27 cellular contexts compared by ENCODE assay signal in genomic region chr4:55373461-55373860, GRCh38. TPM values are rescaled to one million over a fixed set of nuclear protein-coding genes. Genes with fewer than 3 reads are reported as not detected.
A peak's percentile ranks its signal among the peaks of the same experiment; 100 is the strongest.
DNase-seq lines count a peak whose midpoint lies in the region; ATAC-seq, FAIRE-seq and TF ChIP-seq lines count a peak whose summit lies in the region.
"Had no signal": no experiment of that assay in that cellular context is flagged by ENCODE, and none has a peak within 500 bp of the region (broad histone marks: within the 10 kb centered on the region; RNA-seq: fewer than 3 reads in every experiment).

No MANE protein-coding gene starts in this region.

- no peak overlapping the region for H3K4ac ChIP-seq in mesenchymal stem cell (ENCODE audit: low read depth in 1 of 2, low read length in 2 of 2)

- no peaks in the 10 kb centered on the region for H3K27me3 Mint-ChIP-seq in endodermal cell (ENCODE audit: insufficient read depth)
- H3K27me3 Mint-ChIP-seq: CD4-positive, alpha-beta T cell; CD8-positive, alpha-beta memory T cell had no signal

- ATAC-seq in K562 (peak; percentile 43), HG02798 (IDR thresholded peaks at IDR 0.05; ENCODE audit: poor library complexity, unreplicated experiment) (no peak)
- ATAC-seq: A549, GM12878 had no signal

- no peaks in the 10 kb centered on the region for H3K9me3 Mint-ChIP-seq in endodermal cell
- H3K9me3 Mint-ChIP-seq: CD4-positive, alpha-beta T cell; CD8-positive, alpha-beta memory T cell; HFFc6 had no signal

- in situ Hi-C loops in K562 (cut with MboI) = no loop called here

- H3K36me3 ChIP-seq in K562 (ENCODE audit: control insufficient read depth, insufficient read depth, low read length) (no peaks in the 10 kb centered on the region; the same call in 2 of the 3 replicates), mesenchymal stem cell (ENCODE audit: control insufficient read depth in 1 of 2, insufficient read depth in 2 of 2, low read depth in 1 of 2, low read length in 2 of 2) (peaks cover 0 to 21% of the 10 kb centered on the region in 2 experiments), endodermal cell (ENCODE audit: control insufficient read depth, insufficient read depth, low read length) (no peaks in the 10 kb centered on the region)
- H3K36me3 ChIP-seq: BE2C, HAP-1 had no signal

- no peaks in the 10 kb centered on the region for H3K4me1 Mint-ChIP-seq in endodermal cell
- H3K4me1 Mint-ChIP-seq: CD14-positive monocyte; CD8-positive, alpha-beta memory T cell had no signal

- TF ChIP-seq POLR2A in K562 (conservative IDR thresholded peaks at IDR 0.05) = no peak

- 60% methylated on average over 1 of the region's 1 CpG for WGBS in K562 (ENCODE audit: insufficient coverage, low coverage, missing lambda C conversion rate)
- WGBS in mesenchymal stem cell = 77% methylated on average over 1 of the region's 1 CpG
- 91% methylated on average over 1 of the region's 1 CpG; no CpG with 5 or more reads in 1 of the 2 experiments for WGBS in endodermal cell (ENCODE audit: insufficient coverage in 1 of 2, insufficient read length in 1 of 2), 2 experiments

- no peak overlapping the region for H3K4me3 Mint-ChIP-seq in endodermal cell
- H3K4me3 Mint-ChIP-seq: CD14-positive monocyte; CD4-positive, alpha-beta T cell; CD8-positive, alpha-beta memory T cell; HFFc6 had no signal

- H2BK5ac ChIP-seq in mesenchymal stem cell (ENCODE audit: low read depth, low read length, poor library complexity, severe bottlenecking) = no peak overlapping the region

- POLR2A ChIA-PET in K562 (lab: Yijun Ruan, JAX) = interaction anchor here (0.7 to 1.7 kb wide), 4 partner anchors 11 to 25 kb away, joined by 3 to 5 read pairs (median 4); no protein-coding TSS in a partner anchor

- no peak overlapping the region for H3K23ac ChIP-seq in mesenchymal stem cell (ENCODE audit: low read length in 2 of 2)

- H4K91ac ChIP-seq in mesenchymal stem cell (ENCODE audit: low read length) = no peak overlapping the region

- H3K9me1 ChIP-seq in K562 (ENCODE audit: control insufficient read depth, insufficient read depth, low read length) = no peaks in the 10 kb centered on the region

- CTCF ChIA-PET in K562 (lab: Yijun Ruan, JAX; ENCODE audit: low intra/inter-chr PET ratio) = no interaction called here

- H3K27ac Mint-ChIP-seq in endodermal cell = no peak overlapping the region
- H3K27ac Mint-ChIP-seq: CD14-positive monocyte; CD4-positive, alpha-beta T cell; CD8-positive, alpha-beta memory T cell; HFFc6 had no signal

- peaks cover 14% of the 10 kb centered on the region for H3K36me3 Mint-ChIP-seq in endodermal cell (ENCODE audit: low read depth)

- H2BK12ac ChIP-seq in mesenchymal stem cell (ENCODE audit: low read length in 2 of 2) = no peak overlapping the region

- DNase-seq in K562 (ENCODE audit: extremely low read depth in 1 of 4, low spot score in 3 of 4) (no peak), dorsolateral prefrontal cortex (no peak), mesenchymal stem cell (no peak), substantia nigra (lab: John Stamatoyannopoulos, UW) (peak in 9 of 49 donors; percentile 5 to 54 (median 17)), endodermal cell (no peak), NCI-H345 (lab: John Stamatoyannopoulos, UW) (no peak)
- no peak for DNase-seq in stimulated activated naive CD4-positive, alpha-beta T cell treated with Interleukin-2 at 50 U/mL for 16 hours (lab: John Stamatoyannopoulos, UW)
- DNase-seq: 8988T; ACHN; AML-193; BE2C; CD4-positive, alpha-beta T cell; CD8-positive, alpha-beta memory T cell; DMS 273 treated with DMSO at 0.1 percent for 48 hours; DMS79; EL; GDM1; GOT3; HFFc6 had no signal

- no peak overlapping the region for H2BK15ac ChIP-seq in mesenchymal stem cell (ENCODE audit: low read depth, poor library complexity, severe bottlenecking)

- FAIRE-seq in K562 (lab: Jason Lieb, UNC) = no peak
- FAIRE-seq: A549, D721Med, GM12878, H54 had no signal

- no peak overlapping the region for H3K14ac ChIP-seq in mesenchymal stem cell (ENCODE audit: low read length in 2 of 2)

- intact Hi-C loops in K562 (cut with micrococcal nuclease) (no loop called here), dorsolateral prefrontal cortex (cut with DNase I) (no loop called here)

- H3K4me2 ChIP-seq in K562 (ENCODE audit: insufficient read depth, low read length) (no peak overlapping the region), mesenchymal stem cell (ENCODE audit: low read length, poor library complexity, severe bottlenecking) (no peak overlapping the region)
- H3K4me2 ChIP-seq: A549; BLaER1 treated with 17β-estradiol and CSF1 and Interleukin-3, amounts not matched to agents 10 nM and 100 nM had no signal

- H3K9me3 ChIP-seq in K562 (replicated peaks; ENCODE audit: control insufficient read depth, insufficient read depth, low read depth, low read length) (no peaks in the 10 kb centered on the region), mesenchymal stem cell (ENCODE audit: control insufficient read depth, low read length) (no peaks in the 10 kb centered on the region), endodermal cell (ENCODE audit: control insufficient read depth, low read length) (no peaks in the 10 kb centered on the region)
- H3K9me3 ChIP-seq: A549; BE2C; BLaER1 treated with 17β-estradiol and CSF1 and Interleukin-3, amounts not matched to agents 10 nM and 100 nM; HAP-1 had no signal

- TF ChIP-seq EP300 in K562 (IDR thresholded peaks at IDR 0.05; ENCODE audit: low read length) = no peak

- no peaks in the 10 kb centered on the region for H3K79me2 ChIP-seq in K562 (ENCODE audit: control insufficient read depth, insufficient read depth, low read length)

- H3K27me3 ChIP-seq in K562 (ENCODE audit: control insufficient read depth in 2 of 2, insufficient read depth in 2 of 2, low read length in 2 of 2) (no peaks in the 10 kb centered on the region), dorsolateral prefrontal cortex (no peaks in the 10 kb centered on the region), mesenchymal stem cell (ENCODE audit: control insufficient read depth in 1 of 2, insufficient read depth in 1 of 2, low read length in 2 of 2) (no peaks in the 10 kb centered on the region), endodermal cell (ENCODE audit: control insufficient read depth, insufficient read depth, low read length, poor library complexity, severe bottlenecking) (no peaks in the 10 kb centered on the region)
- H3K27me3 ChIP-seq: BE2C; BLaER1 treated with 17β-estradiol and CSF1 and Interleukin-3, amounts not matched to agents 10 nM and 100 nM had no signal

- H2AFZ ChIP-seq in K562 (ENCODE audit: low read depth, low read length) = no peak overlapping the region
- no peak overlapping the region for H2AFZ ChIP-seq in mesenchymal stem cell (ENCODE audit: low read depth, low read length)

- BruUV-seq in K562 (replicated peaks; lab: Mats Ljungman, UMichigan) = no TSS peak

- no peak for TF ChIP-seq RAD21 in K562 (CRISPR knock-in tag; conservative IDR thresholded peaks at IDR 0.05 in 1 of 2, IDR thresholded peaks at IDR 0.05 in 1 of 2)

- H4K20me1 ChIP-seq in K562 (replicated peaks; ENCODE audit: control insufficient read depth, insufficient read depth, low read length) = no peaks in the 10 kb centered on the region
- H4K20me1 ChIP-seq: BLaER1 treated with 17β-estradiol and CSF1 and Interleukin-3, amounts not matched to agents 10 nM and 100 nM had no signal

- H3K4me3 ChIP-seq in K562 (no peak overlapping the region), dorsolateral prefrontal cortex (no peak overlapping the region), mesenchymal stem cell (ENCODE audit: insufficient read depth in 1 of 2, low read depth in 1 of 2, low read length in 2 of 2) (no peak overlapping the region), endodermal cell (ENCODE audit: low read length) (no peak overlapping the region)
- H3K4me3 ChIP-seq: A549; BLaER1 treated with 17β-estradiol and CSF1 and Interleukin-3, amounts not matched to agents 10 nM and 100 nM; GM12878; HAP-1 had no signal

- no peak overlapping the region for H2BK120ac ChIP-seq in mesenchymal stem cell (ENCODE audit: low read depth, low read length)

- peak overlapping the region; percentile 55 for H4K8ac ChIP-seq in mesenchymal stem cell (ENCODE audit: low read length)

- no peak overlapping the region for H3K18ac ChIP-seq in mesenchymal stem cell (ENCODE audit: low read depth in 1 of 2, low read length in 2 of 2)

- H3K27ac ChIP-seq in K562 (ENCODE audit: extremely low read depth, low read depth, low read length) (no peak overlapping the region), dorsolateral prefrontal cortex (peak overlapping the region in 58 of 59 donors; percentile 16 to 100 (median 83)), mesenchymal stem cell (ENCODE audit: low read length, poor library complexity, severe bottlenecking) (no peak overlapping the region), substantia nigra (ENCODE audit: low read depth, low read length, poor library complexity, severe bottlenecking) (peak overlapping the region; percentile 79), endodermal cell (ENCODE audit: low read depth, low read length) (no peak overlapping the region)
- H3K27ac ChIP-seq: A549; BLaER1 treated with 17β-estradiol and CSF1 and Interleukin-3, amounts not matched to agents 10 nM and 100 nM had no signal

- H2AK5ac ChIP-seq in mesenchymal stem cell (ENCODE audit: low read length, severe bottlenecking) = no peak overlapping the region

- no peaks in the 10 kb centered on the region for H3K79me1 ChIP-seq in mesenchymal stem cell (replicated peaks; ENCODE audit: low read length, poor library complexity, severe bottlenecking)

- H3K4me1 ChIP-seq in K562 (replicated peaks in 1 of 2; ENCODE audit: control insufficient read depth in 2 of 2, insufficient read depth in 2 of 2, low read length in 2 of 2) (no peaks in the 10 kb centered on the region), mesenchymal stem cell (ENCODE audit: control insufficient read depth, insufficient read depth, low read depth, low read length) (no peaks in the 10 kb centered on the region), endodermal cell (ENCODE audit: control insufficient read depth, insufficient read depth, low read length) (no peaks in the 10 kb centered on the region)
- H3K4me1 ChIP-seq: A549; BE2C; BLaER1 treated with 17β-estradiol and CSF1 and Interleukin-3, amounts not matched to agents 10 nM and 100 nM; HAP-1 had no signal

- no peak for TF ChIP-seq CTCF in K562 (IDR thresholded peaks at IDR 0.05 in 2 of 3, conservative IDR thresholded peaks at IDR 0.05 in 1 of 3; ENCODE audit: insufficient read depth in 2 of 3, low read depth in 1 of 3, low read length in 3 of 3)
- no peak for TF ChIP-seq CTCF in dorsolateral prefrontal cortex (IDR thresholded peaks at IDR 0.05 in 54 of 56, conservative IDR thresholded peaks at IDR 0.05 in 2 of 56; ENCODE audit: low read depth in 1 of 56, partially characterized antibody in 56 of 56)
- TF ChIP-seq CTCF in endodermal cell (conservative IDR thresholded peaks at IDR 0.05) = no peak

- H3K9ac ChIP-seq in K562 (ENCODE audit: insufficient read depth in 1 of 2, low read depth in 2 of 2, low read length in 2 of 2) = 0 out of 4 replicates have a peak overlapping the region, but pooled peaks of 1 of the 2 experiments have one; percentile 8
- H3K9ac ChIP-seq in mesenchymal stem cell (ENCODE audit: low read length) = no peak overlapping the region
- H3K9ac ChIP-seq in endodermal cell (ENCODE audit: extremely low read depth, low read length, poor library complexity, severe bottlenecking) = no peak overlapping the region
- H3K9ac ChIP-seq: BLaER1 treated with 17β-estradiol and CSF1 and Interleukin-3, amounts not matched to agents 10 nM and 100 nM had no signal

RNA-seq across cellular contexts. Expression of gene TMEM165, which starts 22.3 kb away (rescaled TPM):
- 347 and 666 TPM in 2 replicates for total RNA-seq in K562 (2011; cell fraction: chromatin; rRNA removed; ENCODE audit: low replicate concordance)
- total RNA-seq in K562 (2011; cell fraction: nucleolus; rRNA removed) = 225 and 269 TPM in 2 replicates
- 544 and 827 TPM in 2 replicates for total RNA-seq in K562 (2011; cell fraction: nucleoplasm; rRNA removed)
- total RNA-seq in K562 (2014; rRNA removed) (112 and 116 TPM in 2 replicates), K562 (2014; rRNA removed; fragmentation: Illumina TruSeq; extraction: Trizol) (96.6 and 96.8 TPM in 2 replicates), K562 (2015; rRNA removed; fragmentation: Illumina TruSeq; extraction: Trizol) (91.7 and 97.1 TPM in 2 replicates), K562 (2021) (84.6 and 97.5 TPM in 2 replicates), dorsolateral prefrontal cortex (100 to 1,000 TPM in 101 of 120 experiments, 10 to 100 TPM in 19; 53.1 to 690 (median 173) TPM), endodermal cell (100 to 1,000 TPM in 1 of 2 donors, 10 to 100 TPM in 1; 90.5 to 100 TPM)
- polyA plus RNA-seq in K562 (2011; rRNA removed) (145 and 174 TPM in 2 replicates), K562 (2014; fragmentation: Illumina TruSeq; extraction: Trizol) (58.7 and 70.6 TPM in 2 replicates), K562 (2014; fragmentation: Nextera tagmentation; extraction: Ambion mirVana) (10 to 100 TPM; 21.3 to 27.5 TPM), K562 (2014; rRNA removed) (105 and 106 TPM in 2 replicates)
- 80.4 and 158 TPM in 2 replicates for polyA plus RNA-seq in K562 (2011; cell fraction: cytosol; rRNA removed)
- 179 and 244 TPM in 2 replicates for polyA plus RNA-seq in K562 (2011; cell fraction: nucleus; rRNA removed)
- polyA plus RNA-seq in K562 (2012) = 54.2 and 62.0 TPM in 2 replicates
- polyA minus RNA-seq in K562 (2011; rRNA and poly(A)+ RNA removed) = 177 and 204 TPM in 2 replicates
- polyA minus RNA-seq in K562 (2011; cell fraction: cytosol; rRNA and poly(A)+ RNA removed) = 53.2 and 61.2 TPM in 2 replicates
- 110 and 180 TPM in 2 replicates for polyA minus RNA-seq in K562 (2011; cell fraction: nucleus; rRNA and poly(A)+ RNA removed)
- polyA plus RNA-seq in mesenchymal stem cell (2013, experiment 1 of 2) = 98.0 TPM
- 99.5 TPM for polyA plus RNA-seq in mesenchymal stem cell (2013, experiment 2 of 2)
- 48.5 TPM for polyA plus RNA-seq in endodermal cell (2013, experiment 1 of 2)
- 43.1 TPM for polyA plus RNA-seq in endodermal cell (2013, experiment 2 of 2)

RNA-seq across cellular contexts. Expression of gene SRD5A3, which starts 27.4 kb away (rescaled TPM):
- total RNA-seq in K562 (2011; cell fraction: chromatin; rRNA removed; ENCODE audit: low replicate concordance) = 12.9 and 19.1 TPM in 2 replicates
- 12.9 and 13.5 TPM in 2 replicates for total RNA-seq in K562 (2011; cell fraction: nucleolus; rRNA removed)
- 22.7 and 23.1 TPM in 2 replicates for total RNA-seq in K562 (2011; cell fraction: nucleoplasm; rRNA removed)
- total RNA-seq in K562 (2014; rRNA removed) = 9.1 and 12.0 TPM in 2 replicates
- 15.7 and 16.2 TPM in 2 replicates for total RNA-seq in K562 (2014; rRNA removed; fragmentation: Illumina TruSeq; extraction: Trizol)
- 10.6 and 13.3 TPM in 2 replicates for total RNA-seq in K562 (2015; rRNA removed; fragmentation: Illumina TruSeq; extraction: Trizol)
- 21.6 and 21.7 TPM in 2 replicates for total RNA-seq in K562 (2021)
- polyA plus RNA-seq in K562 (2011; rRNA removed) = 34.0 and 37.0 TPM in 2 replicates
- 14.5 and 26.4 TPM in 2 replicates for polyA plus RNA-seq in K562 (2011; cell fraction: cytosol; rRNA removed)
- 6.9 and 11.5 TPM in 2 replicates for polyA plus RNA-seq in K562 (2011; cell fraction: nucleus; rRNA removed)
- polyA plus RNA-seq in K562 (2012) = 17.2 and 29.6 TPM in 2 replicates
- 15.0 and 17.0 TPM in 2 replicates for polyA plus RNA-seq in K562 (2014; fragmentation: Illumina TruSeq; extraction: Trizol)
- 1 to 10 TPM; 2.5 to 5.3 TPM for polyA plus RNA-seq in K562 (2014; fragmentation: Nextera tagmentation; extraction: Ambion mirVana)
- polyA plus RNA-seq in K562 (2014; rRNA removed) = 10.0 and 14.1 TPM in 2 replicates
- 25.0 and 35.5 TPM in 2 replicates for polyA minus RNA-seq in K562 (2011; rRNA and poly(A)+ RNA removed)
- polyA minus RNA-seq in K562 (2011; cell fraction: cytosol; rRNA and poly(A)+ RNA removed) = 9.6 and 16.2 TPM in 2 replicates
- polyA minus RNA-seq in K562 (2011; cell fraction: nucleus; rRNA and poly(A)+ RNA removed) = 2.2 and 3.1 TPM in 2 replicates
- total RNA-seq in dorsolateral prefrontal cortex = 10 to 100 TPM in 112 of 120 experiments, 1 to 10 TPM in 8; 6.0 to 34.8 (median 15.9) TPM
- 15.1 TPM for polyA plus RNA-seq in mesenchymal stem cell (2013, experiment 1 of 2)
- polyA plus RNA-seq in mesenchymal stem cell (2013, experiment 2 of 2) = 15.2 TPM
- 10 to 100 TPM; 34.5 to 37.1 TPM for total RNA-seq in endodermal cell
- 26.9 TPM for polyA plus RNA-seq in endodermal cell (2013, experiment 1 of 2)
- 23.4 TPM for polyA plus RNA-seq in endodermal cell (2013, experiment 2 of 2)

Comparison
In these comparisons a context has a peak if more than half of its experiments do, and no peak if none do; other contexts are left out.
1. H3K27ac ChIP-seq: peak in dorsolateral prefrontal cortex (58 of 59) and substantia nigra (single experiment); none in K562 (single experiment), mesenchymal stem cell (single experiment) and endodermal cell (single experiment).